ENCODE assay signal across 8 cellular contexts in genomic region chr3:138328341-138328740, GRCh38. TPM values are rescaled to one million over a fixed set of nuclear protein-coding genes. Genes with fewer than 3 reads are reported as not detected.
DNase-seq lines count a peak whose midpoint lies in the region; ATAC-seq and TF ChIP-seq lines count a peak whose summit lies in the region.

No MANE protein-coding gene starts in this region.

- H3K4me3 Mint-ChIP-seq in activated naive CD4-positive, alpha-beta T cell treated with anti-CD3 and anti-CD28 coated beads, Interleukin-2, amount 50 U/mL, for 24 hours, result peak overlapping the region; percentile 88

- H3K4me3 ChIP-seq in OCI-LY7 (ENCODE audit: low read depth, low read length, poor library complexity, severe bottlenecking), result peak overlapping the region; percentile 69

- peak; percentile 56 for TF ChIP-seq CTCF in OCI-LY7 (conservative IDR thresholded peaks at IDR 0.05; ENCODE audit: low read length)

- no TSS peak for BruUV-seq in OCI-LY7 (replicated peaks; lab: Mats Ljungman, UMichigan)

- no peaks in the 10 kb centered on the region for H3K9me3 ChIP-seq in OCI-LY7 (ENCODE audit: low read length)

- peaks cover 18% of the 10 kb centered on the region for H3K4me1 ChIP-seq in OCI-LY7 (ENCODE audit: insufficient read depth, low read length, poor library complexity, severe bottlenecking)

- intact Hi-C loops in OCI-LY7 (cut with micrococcal nuclease; ENCODE audit: unreplicated experiment), result loop anchor here (2.0 kb wide), 1 partner anchor 66 kb away; no protein-coding TSS in a partner anchor

- H3K9me2 ChIP-seq in OCI-LY7 (ENCODE audit: insufficient read depth, low read length), result no peaks in the 10 kb centered on the region

- H3K79me2 ChIP-seq in OCI-LY7 (ENCODE audit: insufficient read depth, low read depth, low read length), result no peaks in the 10 kb centered on the region

- no peaks in the 10 kb centered on the region for H3K36me3 Mint-ChIP-seq in activated naive CD4-positive, alpha-beta T cell treated with anti-CD3 and anti-CD28 coated beads, Interleukin-2, amount 50 U/mL, for 24 hours
- no peaks in the 10 kb centered on the region for H3K36me3 Mint-ChIP-seq in activated naive CD4-positive, alpha-beta T cell treated with anti-CD3 and anti-CD28 coated beads, Interleukin-2, amount 50 U/mL, for 72 hours

- H3K9me3 Mint-ChIP-seq in activated naive CD4-positive, alpha-beta T cell treated with anti-CD3 and anti-CD28 coated beads, Interleukin-2, amount 50 U/mL, for 24 hours, result no peaks in the 10 kb centered on the region
- H3K9me3 Mint-ChIP-seq in activated naive CD4-positive, alpha-beta T cell treated with anti-CD3 and anti-CD28 coated beads, Interleukin-2, amount 50 U/mL, for 72 hours, result no peaks in the 10 kb centered on the region

- H3K27ac ChIP-seq in OCI-LY7 (ENCODE audit: low read depth, low read length, poor library complexity, severe bottlenecking), result no peak overlapping the region

- peak overlapping the region; percentile 81 for H3K4me2 ChIP-seq in OCI-LY7 (ENCODE audit: low read length)

- no peak for ATAC-seq in activated naive CD4-positive, alpha-beta T cell treated with anti-CD3 and anti-CD28 coated beads, Interleukin-2, amount 50 U/mL, for 72 hours
- no peak for ATAC-seq in GM21447 (IDR thresholded peaks at IDR 0.05; ENCODE audit: unreplicated experiment)
- no peak for ATAC-seq in HG02588 (IDR thresholded peaks at IDR 0.05; ENCODE audit: unreplicated experiment)
- ATAC-seq in GM19467 (IDR thresholded peaks at IDR 0.05; ENCODE audit: unreplicated experiment), result no peak

- no peak for DNase-seq in activated naive CD4-positive, alpha-beta T cell treated with anti-CD3 and anti-CD28 coated beads, Interleukin-2, amount 50 U/mL, for 72 hours (ENCODE audit: low spot score in 2 of 2)
- DNase-seq in OCI-LY7 (ENCODE audit: low spot score), result peak; percentile 30
- DNase-seq in epidermal melanocyte (ENCODE audit: insufficient read length, low spot score), result peak; percentile 43
- DNase-seq in superior temporal gyrus (ENCODE audit: extremely low spot score), result peak; percentile 57

- POLR2A ChIA-PET in OCI-LY7 (lab: Charles Lee), result interaction anchor here (0.6 to 1.4 kb wide), 2 partner anchors 8 to 583 kb away, joined by 3 to 4 read pairs; no protein-coding TSS in a partner anchor

- peak overlapping the region; percentile 98; the same call in 1 of the 2 replicates for H2AFZ ChIP-seq in OCI-LY7 (ENCODE audit: low read length)

- CTCF ChIA-PET in OCI-LY7 (lab: Charles Lee; ENCODE audit: unreplicated experiment), result no interaction called here

- H3K27ac Mint-ChIP-seq in activated naive CD4-positive, alpha-beta T cell treated with anti-CD3 and anti-CD28 coated beads, Interleukin-2, amount 50 U/mL, for 24 hours, result no peak overlapping the region
- no peak overlapping the region for H3K27ac Mint-ChIP-seq in activated naive CD4-positive, alpha-beta T cell treated with anti-CD3 and anti-CD28 coated beads, Interleukin-2, amount 50 U/mL, for 72 hours

- no peaks in the 10 kb centered on the region for H3K27me3 Mint-ChIP-seq in activated naive CD4-positive, alpha-beta T cell treated with anti-CD3 and anti-CD28 coated beads, Interleukin-2, amount 50 U/mL, for 24 hours

- H4K20me1 ChIP-seq in OCI-LY7 (ENCODE audit: insufficient read depth, low read length), result no peaks in the 10 kb centered on the region

- peaks cover 48% of the 10 kb centered on the region for H3K4me1 Mint-ChIP-seq in activated naive CD4-positive, alpha-beta T cell treated with anti-CD3 and anti-CD28 coated beads, Interleukin-2, amount 50 U/mL, for 24 hours

- no peaks in the 10 kb centered on the region for H3K36me3 ChIP-seq in OCI-LY7 (ENCODE audit: insufficient read depth, low read length)

RNA-seq across cellular contexts. Expression of gene NME9, which starts 1.3 kb away (rescaled TPM):
- 1 to 10 TPM in 1 of 2 donors, not detected in 1; 3.7 TPM for total RNA-seq in activated naive CD4-positive, alpha-beta T cell treated with anti-CD3 and anti-CD28 coated beads, Interleukin-2, amount 50 U/mL, for 72 hours
- 0.54 TPM in 1 of 2 replicates, not detected in the other for total RNA-seq in OCI-LY7 (2014; rRNA removed; shearing (Covaris generic))
- total RNA-seq in OCI-LY7 (2022), result not detected in 2 replicates

RNA-seq across cellular contexts. Expression of gene MRAS, which starts 20.0 kb away (rescaled TPM):
- 1 to 10 TPM in 1 of 2 donors, not detected in 1; 1.5 TPM for total RNA-seq in activated naive CD4-positive, alpha-beta T cell treated with anti-CD3 and anti-CD28 coated beads, Interleukin-2, amount 50 U/mL, for 72 hours
- total RNA-seq in OCI-LY7 (2014; rRNA removed; shearing (Covaris generic)), result not detected in 2 replicates
- not detected in 2 replicates for total RNA-seq in OCI-LY7 (2022)

Comparison
In these comparisons a context has a peak if more than half of its experiments do, and no peak if none do; other contexts are left out.
1. DNase-seq: peak in OCI-LY7 (single experiment), epidermal melanocyte (single experiment) and superior temporal gyrus (single experiment); none in activated naive CD4-positive, alpha-beta T cell treated with anti-CD3 and anti-CD28 coated beads, Interleukin-2, amount 50 U/mL, for 72 hours (0 of 2).